8 cellular contexts compared by ENCODE assay signal in genomic region chr5:172765766-172766286, GRCh38. TPM values are rescaled to one million over a fixed set of nuclear protein-coding genes. Genes with fewer than 3 reads are reported as not detected.
DNase-seq lines count a peak whose midpoint lies in the region; TF ChIP-seq lines count a peak whose summit lies in the region.

No MANE protein-coding gene starts in this region.

- H3K9me3 Mint-ChIP-seq in progenitor cell of endocrine pancreas (ENCODE audit: low read depth): no peaks in the 10 kb centered on the region

- peak overlapping the region; percentile 70 for H3K4me3 Mint-ChIP-seq in progenitor cell of endocrine pancreas (ENCODE audit: low read depth)

- H3K36me3 ChIP-seq in WERI-Rb-1: peaks cover 26% of the 10 kb centered on the region

- H3K27ac ChIP-seq in WERI-Rb-1: peak overlapping the region; percentile 12

- no peaks in the 10 kb centered on the region for H3K27me3 ChIP-seq in WERI-Rb-1 (ENCODE audit: insufficient read depth, low read depth, severe bottlenecking)

- no peak for DNase-seq in GM12865 (ENCODE audit: low read depth)
- no peak for DNase-seq in WERI-Rb-1
- DNase-seq in fibroblast of the conjunctiva (ENCODE audit: low read depth): peak; percentile 69
- DNase-seq in progenitor cell of endocrine pancreas (ENCODE audit: low spot score, unreplicated experiment): no peak
- DNase-seq in NCI-H1930 (lab: John Stamatoyannopoulos, UW): no peak
- DNase-seq in stimulated activated CD4-positive, alpha-beta T cell treated with anti-CD3 and anti-CD28 coated beads, Interleukin-4, amount 100 ng/mL, for 4 hours: no peak
- DNase-seq in effector CD8-positive, alpha-beta T cell (lab: John Stamatoyannopoulos, UW): no peak
- no peak for DNase-seq in NOMO-1 treated with dmso at 0.1 percent for 144 hours (lab: John Stamatoyannopoulos, UW; ENCODE audit: unreplicated experiment)

- no peaks in the 10 kb centered on the region for H3K27me3 Mint-ChIP-seq in progenitor cell of endocrine pancreas

- peaks cover 42% of the 10 kb centered on the region for H3K4me1 Mint-ChIP-seq in progenitor cell of endocrine pancreas (ENCODE audit: low read depth)

- peak overlapping the region; percentile 98 for H3K27ac Mint-ChIP-seq in progenitor cell of endocrine pancreas

- H3K9me3 ChIP-seq in WERI-Rb-1 (ENCODE audit: severe bottlenecking): no peaks in the 10 kb centered on the region

- H3K36me3 Mint-ChIP-seq in progenitor cell of endocrine pancreas (ENCODE audit: insufficient read depth): peaks cover 12% of the 10 kb centered on the region

- TF ChIP-seq CTCF in GM12865 (IDR thresholded peaks at IDR 0.05; ENCODE audit: insufficient read depth, low read depth, low read length, missing control alignments) (no peak), WERI-Rb-1 (IDR thresholded peaks at IDR 0.05; ENCODE audit: low read depth, low read length) (no peak), progenitor cell of endocrine pancreas (IDR thresholded peaks at IDR 0.05; ENCODE audit: unreplicated experiment) (no peak)

- H3K4me3 ChIP-seq in GM12865 (ENCODE audit: low read depth, low read length) (peak overlapping the region; percentile 9; the same call in 1 of the 2 replicates), WERI-Rb-1 (ENCODE audit: low read depth, low read length) (peak overlapping the region; percentile 55)

RNA-seq across cellular contexts. Expression of gene DUSP1, which starts 5.2 kb away (rescaled TPM):
- total RNA-seq in progenitor cell of endocrine pancreas: 40.7 and 42.0 TPM in 2 replicates
